In genomic region chr5:139649082-139649991, GRCh38 we compare ENCODE assay signal across 8 cellular contexts. TPM values are rescaled to one million over a fixed set of nuclear protein-coding genes. Genes with fewer than 3 reads are reported as not detected.
A peak's percentile ranks its signal among the peaks of the same experiment; 100 is the strongest.
DNase-seq lines count a peak whose midpoint lies in the region; ATAC-seq and TF ChIP-seq lines count a peak whose summit lies in the region.

No MANE protein-coding gene starts in this region.

- H3K27me3 ChIP-seq in ascending aorta = no peaks in the 10 kb centered on the region

- H3K36me3 ChIP-seq in ascending aorta = no peaks in the 10 kb centered on the region

- no peak for TF ChIP-seq CTCF in ascending aorta (IDR thresholded peaks at IDR 0.05)

- no peaks in the 10 kb centered on the region for H3K9me3 ChIP-seq in ascending aorta

- no peak for ATAC-seq in GM19035 (IDR thresholded peaks at IDR 0.05; ENCODE audit: unreplicated experiment)

- peaks cover 15 to 37% of the 10 kb centered on the region in 2 donors for H3K4me1 ChIP-seq in ascending aorta

- peak overlapping the region; percentile 76 to 79 for H3K4me3 ChIP-seq in ascending aorta

- intact Hi-C loops in ascending aorta (cut with DNase I) = loop anchor here (2.0 kb wide), 1 partner anchor 47 kb away; no protein-coding TSS in a partner anchor

- peak overlapping the region; percentile 96 for H3K27ac ChIP-seq in ascending aorta

- DNase-seq in EL = peak; percentile 25
- DNase-seq in Kasumi-1 (lab: John Stamatoyannopoulos, UW) = peak; percentile 23 to 32
- DNase-seq in ascending aorta (ENCODE audit: low spot score in 2 of 2) = no peak
- peak; percentile 57 for DNase-seq in iPS-NIHi11 (ENCODE audit: low spot score)
- DNase-seq in stimulated activated CD8-positive, alpha-beta memory T cell treated with anti-CD3 and anti-CD28 coated beads, Interleukin-4, amount 100 ng/mL, for 48 hours = peak; percentile 34
- DNase-seq in SK-N-DZ (ENCODE audit: low spot score) = no peak
- DNase-seq in SKM-1 treated with dmso at 0.1 percent for 144 hours (lab: John Stamatoyannopoulos, UW; ENCODE audit: unreplicated experiment) = no peak

RNA-seq across cellular contexts. Expression of gene CXXC5, which starts 1.2 kb away (rescaled TPM):
- total RNA-seq in ascending aorta = 41.9 TPM
- polyA plus RNA-seq in SK-N-DZ (2014; cell fraction: cytosol; rRNA removed) = 24.9 and 31.1 TPM in 2 replicates
- polyA plus RNA-seq in SK-N-DZ (2014; cell fraction: nucleus; rRNA removed) = 15.4 and 23.8 TPM in 2 replicates

Comparison
In these comparisons a context has a peak if more than half of its experiments do, and no peak if none do; other contexts are left out.
1. DNase-seq: peak in EL (single experiment), Kasumi-1 (2 of 2), iPS-NIHi11 (single experiment) and stimulated activated CD8-positive, alpha-beta memory T cell treated with anti-CD3 and anti-CD28 coated beads, Interleukin-4, amount 100 ng/mL, for 48 hours (single experiment); none in ascending aorta (0 of 2), SK-N-DZ (single experiment) and SKM-1 treated with dmso at 0.1 percent for 144 hours (single experiment).